ENCODE assay signal across 26 cellular contexts in genomic region chr19:50244695-50245094, GRCh38. TPM values are rescaled to one million over a fixed set of nuclear protein-coding genes. Genes with fewer than 3 reads are reported as not detected.
"Had no signal": no experiment of that assay in that cellular context is flagged by ENCODE, and none has a peak within 500 bp of the region (broad histone marks: within the 10 kb centered on the region; RNA-seq: fewer than 3 reads in every experiment).

No MANE protein-coding gene starts in this region.

- H3K9ac ChIP-seq: parathyroid adenoma had no signal

- DNase-seq: dermis blood vessel endothelial cell; effector memory CD4-positive, alpha-beta T cell; erythroblast; esophagus squamous epithelium; foreskin melanocyte; hypothalamus; left cardiac atrium; left lung; mesenchymal stem cell; midbrain; naive thymus-derived CD4-positive, alpha-beta T cell; nephron progenitor cell; right lobe of liver; small intestine; stimulated activated CD4-positive, alpha-beta T cell treated with anti-CD3 and anti-CD28 coated beads, Interleukin-15, amount 100 ng/mL, for 24 hours; stimulated activated CD4-positive, alpha-beta T cell treated with anti-CD3 and anti-CD28 coated beads, Interleukin-2, amount 100 ng/mL, for 48 hours; stimulated activated CD8-positive, alpha-beta memory T cell treated with anti-CD3 and anti-CD28 coated beads, Interleukin-4, amount 100 ng/mL, for 48 hours; stimulated activated naive CD4-positive, alpha-beta T cell; stimulated activated naive CD8-positive, alpha-beta T cell treated with anti-CD3 and anti-CD28 coated beads, Interleukin-15, amount 100 ng/mL, for 72 hours; transverse colon; upper lobe of right lung; uterus had no signal

- H3K36me3 ChIP-seq: left lung, right lobe of liver, upper lobe of right lung, uterus had no signal

- H3K9me3 ChIP-seq: esophagus squamous epithelium, left lung, right lobe of liver, suprapubic skin, transverse colon, upper lobe of right lung, uterus had no signal

- H3K9me3 Mint-ChIP-seq: nephron progenitor cell; stimulated activated naive CD8-positive, alpha-beta T cell treated with anti-CD3 and anti-CD28 coated beads, Interleukin-15, amount 100 ng/mL, for 72 hours had no signal

- H3K4me1 Mint-ChIP-seq: naive thymus-derived CD4-positive, alpha-beta T cell; stimulated activated naive CD8-positive, alpha-beta T cell treated with anti-CD3 and anti-CD28 coated beads, Interleukin-15, amount 100 ng/mL, for 72 hours had no signal

- H3K27me3 ChIP-seq: left lung, right lobe of liver, suprapubic skin, transverse colon, upper lobe of right lung, uterus had no signal

- ATAC-seq: left cardiac atrium; left lung; naive thymus-derived CD4-positive, alpha-beta T cell; right lobe of liver; stimulated activated naive CD8-positive, alpha-beta T cell treated with anti-CD3 and anti-CD28 coated beads, Interleukin-15, amount 100 ng/mL, for 72 hours; upper lobe of right lung had no signal

- H3K27me3 Mint-ChIP-seq: progenitor cell of endocrine pancreas had no signal

- H3K36me3 Mint-ChIP-seq: naive thymus-derived CD4-positive, alpha-beta T cell had no signal

- H3K4me3 ChIP-seq: coronary artery, esophagus squamous epithelium, left lung, right lobe of liver, suprapubic skin, transverse colon, upper lobe of right lung, uterus had no signal

- H3K4me1 ChIP-seq: esophagus squamous epithelium, left lung, parathyroid adenoma, suprapubic skin, transverse colon, upper lobe of right lung, uterus had no signal

- H3K79me2 ChIP-seq: parathyroid adenoma had no signal

- H3K4me3 Mint-ChIP-seq: naive thymus-derived CD4-positive, alpha-beta T cell; nephron progenitor cell; stimulated activated naive CD8-positive, alpha-beta T cell treated with anti-CD3 and anti-CD28 coated beads, Interleukin-15, amount 100 ng/mL, for 72 hours had no signal

- H3K27ac ChIP-seq: coronary artery, esophagus squamous epithelium, left lung, parathyroid adenoma, right lobe of liver, suprapubic skin, transverse colon, upper lobe of right lung, uterus had no signal

- H3K27ac Mint-ChIP-seq: naive thymus-derived CD4-positive, alpha-beta T cell; nephron progenitor cell; progenitor cell of endocrine pancreas; stimulated activated naive CD8-positive, alpha-beta T cell treated with anti-CD3 and anti-CD28 coated beads, Interleukin-15, amount 100 ng/mL, for 72 hours had no signal

RNA-seq across cellular contexts. Expression of gene MYH14, which starts 41.3 kb away (rescaled TPM):
- total RNA-seq: naive thymus-derived CD4-positive, alpha-beta T cell had no signal
- polyA plus RNA-seq: naive thymus-derived CD4-positive, alpha-beta T cell had no signal
